ENCODE assay signal across 6 cellular contexts in genomic region chr14:97155814-97156213, GRCh38.
"Had no signal": no experiment of that assay in that cellular context is flagged by ENCODE, and none has a peak within 500 bp of the region (broad histone marks: within the 10 kb centered on the region; RNA-seq: fewer than 3 reads in every experiment).

No MANE protein-coding gene starts in this region.

- H3K4me3 Mint-ChIP-seq: H9 had no signal

- H3K27ac Mint-ChIP-seq: H9 had no signal

- DNase-seq: GM23248, GOT3, H9, HCEC 1CT, IMR-90, KG1 had no signal

- H3K27ac ChIP-seq: GM23248 had no signal
